ENCODE assay signal across 8 cellular contexts in genomic region chr2:119366161-119366648, GRCh38. TPM values are rescaled to one million over a fixed set of nuclear protein-coding genes. Genes with fewer than 3 reads are reported as not detected.
DNase-seq lines count a peak whose midpoint lies in the region; ATAC-seq lines count a peak whose summit lies in the region.

No MANE protein-coding gene starts in this region.

- peaks cover 42% of the 10 kb centered on the region for H3K4me1 Mint-ChIP-seq in activated CD8-positive, alpha-beta memory T cell treated with anti-CD3 and anti-CD28 coated beads, Interleukin-2, amount 10 ng/mL, durations not matched to agents 7 days and 5 days
- peaks cover 37% of the 10 kb centered on the region for H3K4me1 Mint-ChIP-seq in T-helper 1 cell treated with Interleukin-12 subunit alpha and Interleukin-12 subunit beta and Interleukin-4 antibody, amounts not matched to agents 30 μg/mL and 1 μg/mL, for 36 hours (ENCODE audit: low read depth)

- H3K27me3 Mint-ChIP-seq in activated CD8-positive, alpha-beta memory T cell treated with anti-CD3 and anti-CD28 coated beads, Interleukin-2, amount 10 ng/mL, durations not matched to agents 7 days and 5 days: no peaks in the 10 kb centered on the region
- H3K27me3 Mint-ChIP-seq in T-helper 1 cell treated with Interleukin-12 subunit alpha and Interleukin-12 subunit beta and Interleukin-4 antibody, amounts not matched to agents 30 μg/mL and 1 μg/mL, for 36 hours (ENCODE audit: low read depth): no peaks in the 10 kb centered on the region

- CTCF ChIA-PET in activated CD8-positive, alpha-beta memory T cell treated with anti-CD3 and anti-CD28 coated beads, Interleukin-2, amount 10 ng/mL, durations not matched to agents 7 days and 5 days (lab: Charles Lee): interaction anchor here (1.3 kb wide), 1 partner anchor 16 kb away, joined by 4 read pairs; no protein-coding TSS in a partner anchor

- H3K36me3 Mint-ChIP-seq in activated CD8-positive, alpha-beta memory T cell treated with anti-CD3 and anti-CD28 coated beads, Interleukin-2, amount 10 ng/mL, durations not matched to agents 7 days and 5 days: peaks cover 31% of the 10 kb centered on the region
- peaks cover 29% of the 10 kb centered on the region for H3K36me3 Mint-ChIP-seq in T-helper 1 cell treated with Interleukin-12 subunit alpha and Interleukin-12 subunit beta and Interleukin-4 antibody, amounts not matched to agents 30 μg/mL and 1 μg/mL, for 36 hours (ENCODE audit: low read depth)

- H3K4me3 Mint-ChIP-seq in activated CD8-positive, alpha-beta memory T cell treated with anti-CD3 and anti-CD28 coated beads, Interleukin-2, amount 10 ng/mL, durations not matched to agents 7 days and 5 days: peak overlapping the region; percentile 100
- peak overlapping the region; percentile 99 for H3K4me3 Mint-ChIP-seq in T-helper 1 cell treated with Interleukin-12 subunit alpha and Interleukin-12 subunit beta and Interleukin-4 antibody, amounts not matched to agents 30 μg/mL and 1 μg/mL, for 36 hours

- ATAC-seq in activated CD8-positive, alpha-beta memory T cell treated with anti-CD3 and anti-CD28 coated beads, Interleukin-2, amount 10 ng/mL, durations not matched to agents 7 days and 5 days: peak; percentile 8
- peak; percentile 7 for ATAC-seq in HG02973 (IDR thresholded peaks at IDR 0.05; ENCODE audit: unreplicated experiment)

- H3K9me3 Mint-ChIP-seq in activated CD8-positive, alpha-beta memory T cell treated with anti-CD3 and anti-CD28 coated beads, Interleukin-2, amount 10 ng/mL, durations not matched to agents 7 days and 5 days (ENCODE audit: low read depth): no peaks in the 10 kb centered on the region
- H3K9me3 Mint-ChIP-seq in T-helper 1 cell treated with Interleukin-12 subunit alpha and Interleukin-12 subunit beta and Interleukin-4 antibody, amounts not matched to agents 30 μg/mL and 1 μg/mL, for 36 hours: no peaks in the 10 kb centered on the region

- DNase-seq in activated CD8-positive, alpha-beta memory T cell treated with anti-CD3 and anti-CD28 coated beads, Interleukin-2, amount 10 ng/mL, durations not matched to agents 7 days and 5 days: peak; percentile 46
- no peak for DNase-seq in activated CD8-positive, alpha-beta memory T cell treated with anti-CD3 and anti-CD28 coated beads, Interleukin-2, amount 50 U/mL, for 4 hours
- peak; percentile 48 for DNase-seq in fibroblast of peridontal ligament (ENCODE audit: extremely low read depth)
- DNase-seq in occipital lobe (lab: John Stamatoyannopoulos, UW): peak; percentile 54
- DNase-seq in DMS153 (lab: John Stamatoyannopoulos, UW): no peak
- DNase-seq in GM19240 (ENCODE audit: insufficient read length, low spot score): no peak

- H3K27ac Mint-ChIP-seq in activated CD8-positive, alpha-beta memory T cell treated with anti-CD3 and anti-CD28 coated beads, Interleukin-2, amount 10 ng/mL, durations not matched to agents 7 days and 5 days: peak overlapping the region; percentile 97
- peak overlapping the region; percentile 98 for H3K27ac Mint-ChIP-seq in T-helper 1 cell treated with Interleukin-12 subunit alpha and Interleukin-12 subunit beta and Interleukin-4 antibody, amounts not matched to agents 30 μg/mL and 1 μg/mL, for 36 hours

RNA-seq across cellular contexts. Expression of gene C2orf76, which starts 0.4 kb away (rescaled TPM):
- 1 to 10 TPM; 6.2 to 9.9 TPM for total RNA-seq in activated CD8-positive, alpha-beta memory T cell treated with anti-CD3 and anti-CD28 coated beads, Interleukin-2, amount 10 ng/mL, durations not matched to agents 7 days and 5 days
- 9.8 TPM for total RNA-seq in occipital lobe

RNA-seq across cellular contexts. Expression of gene DBI, which starts 0.6 kb away (rescaled TPM):
- 100 to 1,000 TPM; 151 to 179 TPM for total RNA-seq in activated CD8-positive, alpha-beta memory T cell treated with anti-CD3 and anti-CD28 coated beads, Interleukin-2, amount 10 ng/mL, durations not matched to agents 7 days and 5 days
- 32.1 TPM for total RNA-seq in occipital lobe

Comparison
In these comparisons a context has a peak if more than half of its experiments do, and no peak if none do; other contexts are left out.
1. DNase-seq: peak in activated CD8-positive, alpha-beta memory T cell treated with anti-CD3 and anti-CD28 coated beads, Interleukin-2, amount 10 ng/mL, durations not matched to agents 7 days and 5 days (single experiment), fibroblast of peridontal ligament (single experiment) and occipital lobe (single experiment); none in activated CD8-positive, alpha-beta memory T cell treated with anti-CD3 and anti-CD28 coated beads, Interleukin-2, amount 50 U/mL, for 4 hours (single experiment), DMS153 (single experiment) and GM19240 (single experiment).